Comparison of ENCODE assay signal across 22 cellular contexts in the genomic region with DNA sequence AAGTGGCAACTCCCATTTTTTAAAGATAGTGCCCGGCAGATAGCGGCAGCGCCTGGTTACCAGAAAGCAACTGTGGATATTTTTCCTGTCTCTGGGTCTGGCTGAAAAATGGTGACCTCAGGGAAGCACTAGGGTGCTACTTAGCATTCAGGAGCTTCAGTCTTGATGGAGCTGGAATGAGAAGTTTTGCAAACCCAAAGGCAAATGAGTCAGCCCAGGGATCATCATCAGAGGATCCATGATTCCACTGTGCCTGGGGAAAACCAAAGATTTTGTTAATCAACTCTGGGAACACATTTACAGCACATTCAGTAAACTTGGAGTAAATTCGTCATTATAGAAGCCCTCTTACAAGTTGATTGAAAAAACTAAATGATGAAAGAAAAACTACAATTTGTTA. TPM values are rescaled to one million over a fixed set of nuclear protein-coding genes. Genes with fewer than 3 reads are reported as not detected.
DNase-seq lines count a peak whose midpoint lies in the region; ATAC-seq and TF ChIP-seq lines count a peak whose summit lies in the region.
"Had no signal": no experiment of that assay in that cellular context is flagged by ENCODE, and none has a peak within 500 bp of the region (broad histone marks: within the 10 kb centered on the region; RNA-seq: fewer than 3 reads in every experiment).

No MANE protein-coding gene starts in this region.

- CTCF ChIA-PET in AG04450 (lab: Charles Lee): interaction anchor here (1.0 to 1.3 kb wide), 2 partner anchors 32 to 141 kb away, joined by 3 to 6 read pairs; no protein-coding TSS in a partner anchor
- CTCF ChIA-PET in naive thymus-derived CD4-positive, alpha-beta T cell (lab: Charles Lee): interaction anchor here (2.7 kb wide), 1 partner anchor 32 kb away, joined by 9 read pairs; no protein-coding TSS in a partner anchor

- peaks cover 0 to 6% (median 0%) of the 10 kb centered on the region in 5 donors for H3K36me3 Mint-ChIP-seq in naive thymus-derived CD4-positive, alpha-beta T cell
- H3K36me3 Mint-ChIP-seq: WTC11 had no signal

- no peak overlapping the region for H3K4me3 Mint-ChIP-seq in naive thymus-derived CD4-positive, alpha-beta T cell
- H3K4me3 Mint-ChIP-seq: WTC11 had no signal

- H3K4me1 Mint-ChIP-seq in naive thymus-derived CD4-positive, alpha-beta T cell: peaks cover 4 to 31% (median 11%) of the 10 kb centered on the region in 7 donors

- peak; percentile 24 for DNase-seq in AG04450 (ENCODE audit: low read depth, low spot score)
- peak; percentile 24 for DNase-seq in GM04504 (ENCODE audit: low read depth)
- peak; percentile 34 for DNase-seq in astrocyte of the hippocampus (ENCODE audit: low read depth, low spot score)
- peak in 1 of 2 donors; percentile 54 for DNase-seq in foreskin keratinocyte
- no peak for DNase-seq in naive thymus-derived CD4-positive, alpha-beta T cell
- no peak for DNase-seq in MV-4-11 (lab: John Stamatoyannopoulos, UW)
- DNase-seq in A172 (ENCODE audit: low spot score): no peak
- DNase-seq: activated effector memory CD4-positive, alpha-beta T cell treated with anti-CD3 and anti-CD28 coated beads, Interleukin-2, amount 50 U/mL, for 16 hours; AML-193; aorta; COR-L47; dermis blood vessel endothelial cell; hypothalamus; NCI-H524; pancreas; SHP77 treated with DMSO at 0.1 percent for 48 hours; stimulated activated CD4-positive, alpha-beta T cell treated with anti-CD3 and anti-CD28 coated beads, Interleukin-4, amount 100 ng/mL, for 1 hour; substantia nigra; T-helper 1 cell had no signal

- no peaks in the 10 kb centered on the region for H3K4me1 ChIP-seq in foreskin keratinocyte
- peaks cover 5 to 26% of the 10 kb centered on the region in 2 donors for H3K4me1 ChIP-seq in naive thymus-derived CD4-positive, alpha-beta T cell (ENCODE audit: control insufficient read depth in 2 of 2, insufficient read depth in 2 of 2, low read length in 2 of 2)
- H3K4me1 ChIP-seq: pancreas had no signal

- H3K27me3 ChIP-seq in AG04450 (ENCODE audit: control insufficient read depth, insufficient read depth, low read length) (no peaks in the 10 kb centered on the region), foreskin keratinocyte (no peaks in the 10 kb centered on the region)
- no peaks in the 10 kb centered on the region for H3K27me3 ChIP-seq in naive thymus-derived CD4-positive, alpha-beta T cell (ENCODE audit: control insufficient read depth in 2 of 2, insufficient read depth in 2 of 2, low read length in 2 of 2)
- H3K27me3 ChIP-seq: pancreas had no signal

- TF ChIP-seq CTCF in AG04450 (IDR thresholded peaks at IDR 0.05; ENCODE audit: low read depth, low read length) (no peak), foreskin keratinocyte (conservative IDR thresholded peaks at IDR 0.05) (no peak)

- POLR2A ChIA-PET in AG04450 (lab: Yijun Ruan, JAX): no interaction called here
- POLR2A ChIA-PET in naive thymus-derived CD4-positive, alpha-beta T cell (lab: Charles Lee): no interaction called here

- no peaks in the 10 kb centered on the region for H3K36me3 ChIP-seq in naive thymus-derived CD4-positive, alpha-beta T cell (ENCODE audit: control insufficient read depth in 2 of 3, insufficient read depth in 3 of 3, low read length in 3 of 3)
- H3K36me3 ChIP-seq: pancreas had no signal

- intact Hi-C loops in naive thymus-derived CD4-positive, alpha-beta T cell (cut with micrococcal nuclease): no loop called here

- no peak overlapping the region for H3K4me3 ChIP-seq in AG04450 (ENCODE audit: low read depth, low read length)
- no peak overlapping the region for H3K4me3 ChIP-seq in naive thymus-derived CD4-positive, alpha-beta T cell (ENCODE audit: low read length)
- H3K4me3 ChIP-seq: pancreas had no signal

- peaks cover 0 to 1% (median 0%) of the 10 kb centered on the region in 11 donors for H3K9me3 Mint-ChIP-seq in naive thymus-derived CD4-positive, alpha-beta T cell
- H3K9me3 Mint-ChIP-seq: WTC11 had no signal

- peak; percentile 42 for ATAC-seq in foreskin keratinocyte
- no peak for ATAC-seq in naive thymus-derived CD4-positive, alpha-beta T cell
- ATAC-seq in GM21367 (IDR thresholded peaks at IDR 0.05; ENCODE audit: unreplicated experiment): no peak
- ATAC-seq: HepG2, pancreas, WTC11 had no signal

- no peaks in the 10 kb centered on the region for H3K27me3 Mint-ChIP-seq in naive thymus-derived CD4-positive, alpha-beta T cell

- H3K27ac Mint-ChIP-seq in naive thymus-derived CD4-positive, alpha-beta T cell: no peak overlapping the region
- H3K27ac Mint-ChIP-seq: WTC11 had no signal

- H3K27ac ChIP-seq in AG04450 (ENCODE audit: low read depth, low read length) (no peak overlapping the region), foreskin keratinocyte (no peak overlapping the region)
- no peak overlapping the region for H3K27ac ChIP-seq in naive thymus-derived CD4-positive, alpha-beta T cell (ENCODE audit: low read depth, low read length)
- H3K27ac ChIP-seq: pancreas had no signal

- H3K9me3 ChIP-seq in AG04450 (ENCODE audit: control insufficient read depth, insufficient read depth, low read length): no peaks in the 10 kb centered on the region
- no peaks in the 10 kb centered on the region for H3K9me3 ChIP-seq in naive thymus-derived CD4-positive, alpha-beta T cell (ENCODE audit: control insufficient read depth in 2 of 3, low read length in 3 of 3)
- H3K9me3 ChIP-seq: pancreas had no signal

RNA-seq across cellular contexts. Expression of a gene that starts 26.7 kb away (rescaled TPM):
- polyA plus RNA-seq in AG04450 (2011; rRNA removed) (289 and 324 TPM in 2 replicates), foreskin keratinocyte (12.5 and 17.3 TPM in 2 replicates)
- polyA minus RNA-seq in AG04450 (2011; rRNA and poly(A)+ RNA removed): 188 and 199 TPM in 2 replicates
- 38.0 and 42.6 TPM in 2 replicates for total RNA-seq in foreskin keratinocyte
- 1 to 10 TPM in 3 of 5 experiments, under 1 TPM in 2; 0.65 to 8.2 (median 1.2) TPM for total RNA-seq in naive thymus-derived CD4-positive, alpha-beta T cell
- polyA plus RNA-seq in naive thymus-derived CD4-positive, alpha-beta T cell: under 1 TPM; 0.23 to 0.43 TPM
- 30.5 and 44.6 TPM in 2 replicates for total RNA-seq in A172 (2014; rRNA removed; shearing (Covaris generic))

Comparison
In these comparisons a context has a peak if more than half of its experiments do, and no peak if none do; other contexts are left out.
1. DNase-seq: peak in AG04450 (single experiment), GM04504 (single experiment) and astrocyte of the hippocampus (single experiment); none in naive thymus-derived CD4-positive, alpha-beta T cell (0 of 9), MV-4-11 (single experiment) and A172 (single experiment).